Comparison of ENCODE assay signal across 19 cellular contexts in the genomic region with DNA sequence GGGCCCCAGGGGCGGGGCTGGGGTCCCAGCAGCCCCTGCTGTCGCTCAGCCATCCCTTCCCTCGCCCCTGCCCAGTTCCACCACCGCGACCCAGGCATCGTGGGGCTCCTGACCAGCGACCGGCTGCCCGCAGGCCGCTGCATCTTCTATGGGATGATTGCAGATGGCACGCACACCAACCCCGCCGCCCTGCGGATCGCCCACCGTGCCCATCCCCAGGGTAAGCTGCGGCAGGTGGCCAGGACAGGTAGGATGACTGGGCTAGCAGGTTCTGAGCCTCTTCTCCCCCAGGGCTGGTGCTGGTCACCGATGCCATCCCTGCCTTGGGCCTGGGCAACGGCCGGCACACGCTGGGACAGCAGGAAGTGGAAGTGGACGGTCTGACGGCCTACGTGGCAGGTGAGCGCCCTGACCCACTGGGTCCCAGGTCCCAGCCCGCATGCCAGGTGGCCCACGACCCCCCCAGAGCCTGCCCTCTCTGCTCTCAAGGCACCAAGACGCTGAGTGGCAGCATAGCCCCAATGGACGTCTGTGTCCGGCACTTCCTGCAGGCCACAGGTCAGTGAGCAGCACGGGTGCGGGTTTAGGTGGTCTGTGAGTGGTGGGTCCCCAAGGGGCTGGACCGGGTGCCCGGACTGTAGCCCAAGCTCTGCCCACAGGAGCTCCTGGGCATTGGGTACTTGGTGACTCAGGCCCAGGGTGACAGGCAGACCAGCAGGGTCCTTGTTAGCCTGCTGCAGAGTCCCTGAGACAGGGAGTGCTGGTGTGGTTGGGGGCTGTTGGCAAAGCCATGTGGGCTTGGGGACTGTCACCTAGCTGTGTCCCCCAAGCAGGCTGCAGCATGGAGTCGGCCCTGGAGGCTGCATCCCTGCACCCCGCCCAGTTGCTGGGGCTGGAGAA. TPM values are rescaled to one million over a fixed set of nuclear protein-coding genes. Genes with fewer than 3 reads are reported as not detected.
DNase-seq lines count a peak whose midpoint lies in the region; ATAC-seq, FAIRE-seq and TF ChIP-seq lines count a peak whose summit lies in the region.
"Had no signal": no experiment of that assay in that cellular context is flagged by ENCODE, and none has a peak within 500 bp of the region (broad histone marks: within the 10 kb centered on the region; RNA-seq: fewer than 3 reads in every experiment).

No MANE protein-coding gene starts in this region.

- TF ChIP-seq CTCF in K562 (IDR thresholded peaks at IDR 0.05 in 2 of 3, conservative IDR thresholded peaks at IDR 0.05 in 1 of 3; ENCODE audit: insufficient read depth in 2 of 3, low read depth in 1 of 3, low read length in 3 of 3) (no peak), lower lobe of right lung (IDR thresholded peaks at IDR 0.05) (no peak), spleen (IDR thresholded peaks at IDR 0.05 in 8 of 11, conservative IDR thresholded peaks at IDR 0.05 in 3 of 11) (no peak), WTC11 (IDR thresholded peaks at IDR 0.05) (no peak)

- intact Hi-C loops in K562 (cut with micrococcal nuclease) (no loop called here), lower lobe of right lung (cut with DNase I) (no loop called here), spleen (cut with DNase I; ENCODE audit: low total_unique reads) (no loop called here)

- peak; percentile 4 for DNase-seq in activated T-cell treated with anti-CD3 and anti-CD28 coated beads, Interleukin-2, amount 50 U/mL, for 4 hours
- DNase-seq in activated T-cell treated with anti-CD3 and anti-CD28 coated beads, Interleukin-2, amount 50 U/mL, for 48 hours, result no peak
- DNase-seq in K562 (ENCODE audit: extremely low read depth in 1 of 4, low spot score in 3 of 4), result no peak
- peak; percentile 48 for DNase-seq in lower lobe of right lung
- DNase-seq in spleen, result peak; percentile 78
- DNase-seq in NCI-H2107 treated with DMSO at 0.1 percent for 48 hours (lab: John Stamatoyannopoulos, UW; ENCODE audit: unreplicated experiment), result no peak
- no peak for DNase-seq in WTC11 (ENCODE audit: low spot score)
- DNase-seq: CD8-positive, alpha-beta T cell; DMS79; H9; IMR-90; Kasumi-1; MM.1S; NCI-H1092 treated with DMSO at 0.1 percent for 48 hours; NCI-H187; NK-92 treated with Interleukin-12 subunit alpha and Interleukin-12 subunit beta, amount 100 ng/mL, for 24 hours had no signal

- H3K27ac Mint-ChIP-seq in WTC11, result no peak overlapping the region
- H3K27ac Mint-ChIP-seq: CD8-positive, alpha-beta T cell; H9 had no signal

- no peaks in the 10 kb centered on the region for H3K79me2 ChIP-seq in K562 (ENCODE audit: control insufficient read depth, insufficient read depth, low read length)

- H2AFZ ChIP-seq in K562 (ENCODE audit: low read depth, low read length), result no peak overlapping the region

- H3K4me3 ChIP-seq in K562 (no peak overlapping the region), lower lobe of right lung (no peak overlapping the region), spleen (no peak overlapping the region)
- H3K4me3 ChIP-seq: BLaER1 had no signal

- no peak for TF ChIP-seq RAD21 in K562 (CRISPR knock-in tag; conservative IDR thresholded peaks at IDR 0.05 in 1 of 2, IDR thresholded peaks at IDR 0.05 in 1 of 2)

- WGBS in K562 (ENCODE audit: insufficient coverage, low coverage, missing lambda C conversion rate), result 95% methylated on average over 17 of the region's 36 CpGs
- 93 to 98% (median 94%) methylated on average over 9 to 36 of the region's 36 CpGs for WGBS in spleen, 5 donors

- no peaks in the 10 kb centered on the region for H3K27me3 Mint-ChIP-seq in activated T-cell treated with anti-CD3 and anti-CD28 coated beads, Interleukin-2, amount 50 U/mL, for 4 hours (ENCODE audit: low read depth)
- H3K27me3 Mint-ChIP-seq in WTC11 (ENCODE audit: low read depth), result no peaks in the 10 kb centered on the region

- no peak for TF ChIP-seq EP300 in K562 (IDR thresholded peaks at IDR 0.05; ENCODE audit: low read length)

- H3K9me3 ChIP-seq in K562 (replicated peaks; ENCODE audit: control insufficient read depth, insufficient read depth, low read depth, low read length) (no peaks in the 10 kb centered on the region), lower lobe of right lung (no peaks in the 10 kb centered on the region), spleen (no peaks in the 10 kb centered on the region)
- H3K9me3 ChIP-seq: BLaER1 had no signal

- no peak for ATAC-seq in activated T-cell treated with anti-CD3 and anti-CD28 coated beads, Interleukin-2, amount 50 U/mL, for 4 hours
- ATAC-seq in K562 (no peak), lower lobe of right lung (no peak), WTC11 (no peak)
- ATAC-seq: CD8-positive, alpha-beta T cell had no signal

- H3K36me3 Mint-ChIP-seq in activated T-cell treated with anti-CD3 and anti-CD28 coated beads, Interleukin-2, amount 50 U/mL, for 4 hours (ENCODE audit: insufficient read depth), result peaks cover 12% of the 10 kb centered on the region
- peaks cover 8% of the 10 kb centered on the region for H3K36me3 Mint-ChIP-seq in WTC11

- H3K9me1 ChIP-seq in K562 (ENCODE audit: control insufficient read depth, insufficient read depth, low read length), result peaks cover 3% of the 10 kb centered on the region

- POLR2A ChIA-PET in K562 (lab: Yijun Ruan, JAX), result interaction anchor here (0.6 to 1.6 kb wide), 3 partner anchors 8 to 373 kb away, joined by 3 to 11 read pairs (median 7); partner anchors contain the start of genes AMDHD2 and TRAF7
- POLR2A ChIA-PET in WTC11 (lab: Charles Lee), result no interaction called here

- H3K4me1 ChIP-seq in K562 (replicated peaks in 1 of 2; ENCODE audit: control insufficient read depth in 2 of 2, insufficient read depth in 2 of 2, low read length in 2 of 2) (peaks cover 6 to 62% of the 10 kb centered on the region in 2 experiments; a peak in 3 of 5 replicates), lower lobe of right lung (peaks cover 16% of the 10 kb centered on the region), spleen (peaks cover 5 to 76% (median 26%) of the 10 kb centered on the region in 6 donors)

- TF ChIP-seq POLR2A in K562 (conservative IDR thresholded peaks at IDR 0.05) (no peak), spleen (IDR thresholded peaks at IDR 0.05) (no peak)

- no peak overlapping the region for H3K4me2 ChIP-seq in K562 (ENCODE audit: insufficient read depth, low read length)
- H3K4me2 ChIP-seq: BLaER1 had no signal

- peaks cover 67% of the 10 kb centered on the region; the same call in 2 of the 3 replicates for H3K36me3 ChIP-seq in K562 (ENCODE audit: control insufficient read depth, insufficient read depth, low read length)
- peaks cover 65% of the 10 kb centered on the region for H3K36me3 ChIP-seq in lower lobe of right lung
- H3K36me3 ChIP-seq in spleen, result peaks cover 0 to 74% (median 58%) of the 10 kb centered on the region in 6 donors

- no peaks in the 10 kb centered on the region for H3K27me3 ChIP-seq in K562 (ENCODE audit: control insufficient read depth in 2 of 2, insufficient read depth in 2 of 2, low read length in 2 of 2)
- no peaks in the 10 kb centered on the region for H3K27me3 ChIP-seq in lower lobe of right lung (ENCODE audit: low read depth)
- H3K27me3 ChIP-seq in spleen (replicated peaks in 1 of 7), result no peaks in the 10 kb centered on the region
- H3K27me3 ChIP-seq: BLaER1 had no signal

- no peak overlapping the region; a peak in 1 of 4 replicates for H3K9ac ChIP-seq in K562 (ENCODE audit: insufficient read depth in 1 of 2, low read depth in 2 of 2, low read length in 2 of 2)
- H3K9ac ChIP-seq: BLaER1 had no signal

- CTCF ChIA-PET in K562 (lab: Yijun Ruan, JAX; ENCODE audit: low intra/inter-chr PET ratio), result no interaction called here
- CTCF ChIA-PET in WTC11 (lab: Charles Lee), result interaction anchor here (1.1 kb wide), 2 partner anchors 17 to 27 kb away, joined by 3 to 4 read pairs; no protein-coding TSS in a partner anchor

- H4K20me1 ChIP-seq in K562 (replicated peaks; ENCODE audit: control insufficient read depth, insufficient read depth, low read length), result no peaks in the 10 kb centered on the region

- H3K9me3 Mint-ChIP-seq in activated T-cell treated with anti-CD3 and anti-CD28 coated beads, Interleukin-2, amount 50 U/mL, for 4 hours, result no peaks in the 10 kb centered on the region
- H3K9me3 Mint-ChIP-seq in WTC11, result no peaks in the 10 kb centered on the region
- H3K9me3 Mint-ChIP-seq: CD8-positive, alpha-beta T cell had no signal

- H3K4me1 Mint-ChIP-seq in activated T-cell treated with anti-CD3 and anti-CD28 coated beads, Interleukin-2, amount 50 U/mL, for 4 hours (ENCODE audit: low read depth), result peaks cover 21% of the 10 kb centered on the region
- peaks cover 9% of the 10 kb centered on the region for H3K4me1 Mint-ChIP-seq in WTC11

- FAIRE-seq in K562 (lab: Jason Lieb, UNC), result no peak
- FAIRE-seq: A204.1, D721Med had no signal

- in situ Hi-C loops in K562 (cut with MboI), result no loop called here

- H3K4me3 Mint-ChIP-seq in activated T-cell treated with anti-CD3 and anti-CD28 coated beads, Interleukin-2, amount 50 U/mL, for 4 hours, result no peak overlapping the region
- no peak overlapping the region for H3K4me3 Mint-ChIP-seq in WTC11
- H3K4me3 Mint-ChIP-seq: CD8-positive, alpha-beta T cell; H9 had no signal

- BruUV-seq in K562 (replicated peaks; lab: Mats Ljungman, UMichigan), result no TSS peak

- H3K27ac ChIP-seq in K562 (ENCODE audit: extremely low read depth, low read depth, low read length) (no peak overlapping the region), lower lobe of right lung (no peak overlapping the region), spleen (no peak overlapping the region)
- H3K27ac ChIP-seq: BLaER1 had no signal

RNA-seq across cellular contexts. Expression of gene CEMP1, which starts 2.8 kb away (rescaled TPM):
- under 1 TPM; 0.16 to 0.60 (median 0.38) TPM for total RNA-seq in activated T-cell treated with anti-CD3 and anti-CD28 coated beads, Interleukin-2, amount 50 U/mL, for 4 hours
- total RNA-seq in K562 (2011; cell fraction: chromatin; rRNA removed; ENCODE audit: low replicate concordance), result 0.21 TPM in 1 of 2 replicates, not detected in the other
- 0.39 and 0.83 TPM in 2 replicates for total RNA-seq in K562 (2011; cell fraction: nucleolus; rRNA removed)
- total RNA-seq in K562 (2011; cell fraction: nucleoplasm; rRNA removed), result not detected in 2 replicates
- not detected in 2 replicates for total RNA-seq in K562 (2014; rRNA removed)
- total RNA-seq in K562 (2014; rRNA removed; fragmentation: Illumina TruSeq; extraction: Trizol), result not detected in 2 replicates
- total RNA-seq in K562 (2015; rRNA removed; fragmentation: Illumina TruSeq; extraction: Trizol), result not detected in 2 replicates
- total RNA-seq in K562 (2021), result not detected in 2 replicates
- polyA plus RNA-seq in K562 (2011; rRNA removed), result not detected in 2 replicates
- not detected in 2 replicates for polyA plus RNA-seq in K562 (2011; cell fraction: cytosol; rRNA removed)
- 0.11 TPM in 1 of 2 replicates, not detected in the other for polyA plus RNA-seq in K562 (2011; cell fraction: nucleus; rRNA removed)
- polyA plus RNA-seq in K562 (2012), result 3.4 TPM in 1 of 2 replicates, not detected in the other
- not detected in 2 replicates for polyA plus RNA-seq in K562 (2014; fragmentation: Illumina TruSeq; extraction: Trizol)
- under 1 TPM in 1 of 2 experiments, not detected in 1; 0.45 TPM for polyA plus RNA-seq in K562 (2014; fragmentation: Nextera tagmentation; extraction: Ambion mirVana)
- 0.05 TPM in 1 of 2 replicates, not detected in the other for polyA plus RNA-seq in K562 (2014; rRNA removed)
- not detected in 2 replicates for polyA minus RNA-seq in K562 (2011; rRNA and poly(A)+ RNA removed)
- polyA minus RNA-seq in K562 (2011; cell fraction: cytosol; rRNA and poly(A)+ RNA removed), result not detected in 2 replicates
- 0.13 and 0.33 TPM in 2 replicates for polyA minus RNA-seq in K562 (2011; cell fraction: nucleus; rRNA and poly(A)+ RNA removed)
- total RNA-seq in lower lobe of right lung, result 1.4 TPM
- total RNA-seq in spleen, result under 1 TPM in 2 of 7 donors, not detected in 5; 0.37 to 0.97 TPM
- polyA plus RNA-seq in spleen, result 1 to 10 TPM in 1 of 3 donors, under 1 TPM in 2; 0.70 to 1.5 (median 0.74) TPM
- total RNA-seq in WTC11 (2021), result 0.14 to 0.32 TPM (median 0.15 TPM) in 3 replicates
- total RNA-seq: H9, IMR-90 had no signal
- polyA plus RNA-seq: IMR-90 had no signal

RNA-seq across cellular contexts. Expression of gene AMDHD2, which starts 8.2 kb away (rescaled TPM):
- 10 to 100 TPM; 32.0 to 35.3 (median 35.0) TPM for total RNA-seq in activated T-cell treated with anti-CD3 and anti-CD28 coated beads, Interleukin-2, amount 50 U/mL, for 4 hours
- total RNA-seq in K562 (2011; cell fraction: chromatin; rRNA removed; ENCODE audit: low replicate concordance), result 56.1 and 256 TPM in 2 replicates
- 207 and 245 TPM in 2 replicates for total RNA-seq in K562 (2011; cell fraction: nucleolus; rRNA removed)
- 104 and 109 TPM in 2 replicates for total RNA-seq in K562 (2011; cell fraction: nucleoplasm; rRNA removed)
- total RNA-seq in K562 (2014; rRNA removed) (39.5 and 48.7 TPM in 2 replicates), K562 (2014; rRNA removed; fragmentation: Illumina TruSeq; extraction: Trizol) (2.0 and 3.6 TPM in 2 replicates), K562 (2015; rRNA removed; fragmentation: Illumina TruSeq; extraction: Trizol) (23.0 and 24.9 TPM in 2 replicates), K562 (2021) (42.3 and 55.1 TPM in 2 replicates), lower lobe of right lung (53.4 TPM), spleen (10 to 100 TPM; 59.9 to 94.0 (median 70.9) TPM), WTC11 (2021) (60.1 to 70.9 TPM (median 60.3 TPM) in 3 replicates)
- polyA plus RNA-seq in K562 (2011; rRNA removed) (11.7 and 19.0 TPM in 2 replicates), K562 (2014; fragmentation: Illumina TruSeq; extraction: Trizol) (10.1 and 18.1 TPM in 2 replicates), K562 (2014; fragmentation: Nextera tagmentation; extraction: Ambion mirVana) (under 1 TPM in 1 of 2 experiments, not detected in 1; 0.38 TPM), K562 (2014; rRNA removed) (54.4 and 56.9 TPM in 2 replicates), spleen (10 to 100 TPM; 37.8 to 72.0 (median 38.5) TPM)
- 12.6 and 34.7 TPM in 2 replicates for polyA plus RNA-seq in K562 (2011; cell fraction: cytosol; rRNA removed)
- 186 and 323 TPM in 2 replicates for polyA plus RNA-seq in K562 (2011; cell fraction: nucleus; rRNA removed)
- 37.8 and 57.1 TPM in 2 replicates for polyA plus RNA-seq in K562 (2012)
- 2.0 and 5.0 TPM in 2 replicates for polyA minus RNA-seq in K562 (2011; rRNA and poly(A)+ RNA removed)
- 11.7 and 14.9 TPM in 2 replicates for polyA minus RNA-seq in K562 (2011; cell fraction: cytosol; rRNA and poly(A)+ RNA removed)
- 48.8 and 59.8 TPM in 2 replicates for polyA minus RNA-seq in K562 (2011; cell fraction: nucleus; rRNA and poly(A)+ RNA removed)

RNA-seq across cellular contexts. Expression of gene PDPK1, which starts 9.4 kb away (rescaled TPM):
- total RNA-seq in activated T-cell treated with anti-CD3 and anti-CD28 coated beads, Interleukin-2, amount 50 U/mL, for 4 hours, result 10 to 100 TPM; 47.1 to 55.3 (median 54.3) TPM
- 117 and 145 TPM in 2 replicates for total RNA-seq in K562 (2011; cell fraction: chromatin; rRNA removed; ENCODE audit: low replicate concordance)
- total RNA-seq in K562 (2011; cell fraction: nucleolus; rRNA removed), result 53.9 and 57.6 TPM in 2 replicates
- total RNA-seq in K562 (2011; cell fraction: nucleoplasm; rRNA removed), result 56.8 and 78.9 TPM in 2 replicates
- total RNA-seq in K562 (2014; rRNA removed) (11.1 and 16.5 TPM in 2 replicates), K562 (2014; rRNA removed; fragmentation: Illumina TruSeq; extraction: Trizol) (18.7 and 20.4 TPM in 2 replicates), K562 (2015; rRNA removed; fragmentation: Illumina TruSeq; extraction: Trizol) (15.2 and 17.1 TPM in 2 replicates), K562 (2021) (37.2 and 38.9 TPM in 2 replicates), lower lobe of right lung (74.4 TPM), spleen (10 to 100 TPM; 39.5 to 74.5 (median 56.8) TPM), WTC11 (2021) (25.4 to 31.4 TPM (median 29.6 TPM) in 3 replicates)
- polyA plus RNA-seq in K562 (2011; rRNA removed) (32.1 and 37.1 TPM in 2 replicates), K562 (2014; fragmentation: Illumina TruSeq; extraction: Trizol) (30.3 and 32.4 TPM in 2 replicates), K562 (2014; fragmentation: Nextera tagmentation; extraction: Ambion mirVana) (1 to 10 TPM; 4.0 to 4.6 TPM), K562 (2014; rRNA removed) (21.3 and 22.3 TPM in 2 replicates), spleen (10 to 100 TPM in 1 of 3 donors, 1 to 10 TPM in 2; 6.2 to 15.5 (median 6.2) TPM)
- 18.7 and 25.8 TPM in 2 replicates for polyA plus RNA-seq in K562 (2011; cell fraction: cytosol; rRNA removed)
- 31.1 and 36.8 TPM in 2 replicates for polyA plus RNA-seq in K562 (2011; cell fraction: nucleus; rRNA removed)
- polyA plus RNA-seq in K562 (2012), result 16.3 and 20.5 TPM in 2 replicates
- 40.3 and 44.0 TPM in 2 replicates for polyA minus RNA-seq in K562 (2011; rRNA and poly(A)+ RNA removed)
- polyA minus RNA-seq in K562 (2011; cell fraction: cytosol; rRNA and poly(A)+ RNA removed), result 13.6 and 19.9 TPM in 2 replicates
- polyA minus RNA-seq in K562 (2011; cell fraction: nucleus; rRNA and poly(A)+ RNA removed), result 15.1 and 20.4 TPM in 2 replicates

RNA-seq across cellular contexts. Expression of gene ATP6V0C, which starts 14.7 kb away (rescaled TPM):
- total RNA-seq in activated T-cell treated with anti-CD3 and anti-CD28 coated beads, Interleukin-2, amount 50 U/mL, for 4 hours, result 100 to 1,000 TPM; 184 to 198 (median 188) TPM
- 30.3 and 91.0 TPM in 2 replicates for total RNA-seq in K562 (2011; cell fraction: chromatin; rRNA removed; ENCODE audit: low replicate concordance)
- total RNA-seq in K562 (2011; cell fraction: nucleolus; rRNA removed), result 132 and 138 TPM in 2 replicates
- total RNA-seq in K562 (2011; cell fraction: nucleoplasm; rRNA removed), result 102 and 104 TPM in 2 replicates
- total RNA-seq in K562 (2014; rRNA removed), result 28.4 and 48.6 TPM in 2 replicates
- total RNA-seq in K562 (2014; rRNA removed; fragmentation: Illumina TruSeq; extraction: Trizol), result 10.2 and 10.8 TPM in 2 replicates
- 22.7 and 24.3 TPM in 2 replicates for total RNA-seq in K562 (2015; rRNA removed; fragmentation: Illumina TruSeq; extraction: Trizol)
- total RNA-seq in K562 (2021), result 213 and 228 TPM in 2 replicates
- polyA plus RNA-seq in K562 (2011; rRNA removed), result 7.1 and 14.1 TPM in 2 replicates
- 28.4 and 49.5 TPM in 2 replicates for polyA plus RNA-seq in K562 (2011; cell fraction: cytosol; rRNA removed)
- 18.4 and 28.6 TPM in 2 replicates for polyA plus RNA-seq in K562 (2011; cell fraction: nucleus; rRNA removed)
- 228 and 237 TPM in 2 replicates for polyA plus RNA-seq in K562 (2012)
- 44.5 and 83.3 TPM in 2 replicates for polyA plus RNA-seq in K562 (2014; fragmentation: Illumina TruSeq; extraction: Trizol)
- polyA plus RNA-seq in K562 (2014; fragmentation: Nextera tagmentation; extraction: Ambion mirVana), result 1 to 10 TPM; 2.9 to 5.2 TPM
- polyA plus RNA-seq in K562 (2014; rRNA removed), result 63.0 and 66.3 TPM in 2 replicates
- polyA minus RNA-seq in K562 (2011; rRNA and poly(A)+ RNA removed), result 4.5 and 5.5 TPM in 2 replicates
- 81.8 and 143 TPM in 2 replicates for polyA minus RNA-seq in K562 (2011; cell fraction: cytosol; rRNA and poly(A)+ RNA removed)
- 8.2 and 10.8 TPM in 2 replicates for polyA minus RNA-seq in K562 (2011; cell fraction: nucleus; rRNA and poly(A)+ RNA removed)
- total RNA-seq in lower lobe of right lung, result 313 TPM
- total RNA-seq in spleen, result 100 to 1,000 TPM in 4 of 7 donors, 10 to 100 TPM in 3; 82.3 to 199 (median 156) TPM
- polyA plus RNA-seq in spleen, result 100 to 1,000 TPM in 1 of 3 donors, 10 to 100 TPM in 2; 64.5 to 125 (median 99.7) TPM
- total RNA-seq in WTC11 (2021), result 193 to 212 TPM (median 193 TPM) in 3 replicates

RNA-seq across cellular contexts. Expression of gene TBC1D24, which starts 53.5 kb away (rescaled TPM):
- 10 to 100 TPM; 25.0 to 27.2 (median 26.3) TPM for total RNA-seq in activated T-cell treated with anti-CD3 and anti-CD28 coated beads, Interleukin-2, amount 50 U/mL, for 4 hours
- 29.2 and 69.3 TPM in 2 replicates for total RNA-seq in K562 (2011; cell fraction: chromatin; rRNA removed; ENCODE audit: low replicate concordance)
- 36.9 and 38.2 TPM in 2 replicates for total RNA-seq in K562 (2011; cell fraction: nucleolus; rRNA removed)
- total RNA-seq in K562 (2011; cell fraction: nucleoplasm; rRNA removed), result 27.0 and 36.9 TPM in 2 replicates
- 7.2 and 13.4 TPM in 2 replicates for total RNA-seq in K562 (2014; rRNA removed)
- total RNA-seq in K562 (2014; rRNA removed; fragmentation: Illumina TruSeq; extraction: Trizol), result 4.2 and 4.9 TPM in 2 replicates
- total RNA-seq in K562 (2015; rRNA removed; fragmentation: Illumina TruSeq; extraction: Trizol), result 9.1 and 11.2 TPM in 2 replicates
- 22.6 and 24.3 TPM in 2 replicates for total RNA-seq in K562 (2021)
- polyA plus RNA-seq in K562 (2011; rRNA removed), result 5.7 and 9.4 TPM in 2 replicates
- polyA plus RNA-seq in K562 (2011; cell fraction: cytosol; rRNA removed), result 7.1 and 12.3 TPM in 2 replicates
- polyA plus RNA-seq in K562 (2011; cell fraction: nucleus; rRNA removed), result 22.9 and 34.2 TPM in 2 replicates
- polyA plus RNA-seq in K562 (2012), result 8.5 and 9.1 TPM in 2 replicates
- polyA plus RNA-seq in K562 (2014; fragmentation: Illumina TruSeq; extraction: Trizol), result 7.2 and 9.4 TPM in 2 replicates
- polyA plus RNA-seq in K562 (2014; fragmentation: Nextera tagmentation; extraction: Ambion mirVana), result 1 to 10 TPM; 1.7 to 4.2 TPM
- 8.3 and 9.3 TPM in 2 replicates for polyA plus RNA-seq in K562 (2014; rRNA removed)
- 6.5 and 9.7 TPM in 2 replicates for polyA minus RNA-seq in K562 (2011; rRNA and poly(A)+ RNA removed)
- 13.1 and 14.3 TPM in 2 replicates for polyA minus RNA-seq in K562 (2011; cell fraction: cytosol; rRNA and poly(A)+ RNA removed)
- polyA minus RNA-seq in K562 (2011; cell fraction: nucleus; rRNA and poly(A)+ RNA removed), result 12.5 and 15.3 TPM in 2 replicates
- 40.2 TPM for total RNA-seq in lower lobe of right lung
- 10 to 100 TPM in 6 of 7 donors, 1 to 10 TPM in 1; 9.7 to 15.3 (median 12.8) TPM for total RNA-seq in spleen
- polyA plus RNA-seq in spleen, result 1 to 10 TPM; 2.2 to 5.1 (median 2.2) TPM
- total RNA-seq in WTC11 (2021), result 17.3 to 21.0 TPM (median 17.8 TPM) in 3 replicates

Comparison
In these comparisons a context has a peak if more than half of its experiments do, and no peak if none do; other contexts are left out.
1. DNase-seq: peak in activated T-cell treated with anti-CD3 and anti-CD28 coated beads, Interleukin-2, amount 50 U/mL, for 4 hours (single experiment), lower lobe of right lung (single experiment) and spleen (single experiment); none in activated T-cell treated with anti-CD3 and anti-CD28 coated beads, Interleukin-2, amount 50 U/mL, for 48 hours (0 of 2), K562 (0 of 4), NCI-H2107 treated with DMSO at 0.1 percent for 48 hours (single experiment) and WTC11 (single experiment).